1 cellular context compared by ENCODE assay signal in genomic region chr17:41548844-41549595, GRCh38.
TF ChIP-seq lines count a peak whose summit lies in the region.

No MANE protein-coding gene starts in this region.

TF ChIP-seq in GM12878, 131 proteins besides CTCF, POLR2A, EP300 and RAD21:
- TF ChIP-seq SMARCA5 (IDR thresholded peaks at IDR 0.05) (peak; percentile 94), EGR1 (IDR thresholded peaks at IDR 0.05; ENCODE audit: borderline replicate concordance in 1 of 2, low read depth in 2 of 2, low read length in 2 of 2) (no peak), ZNF274 (IDR thresholded peaks at IDR 0.05; ENCODE audit: insufficient read depth, insufficient read length) (no peak), CBX3 (IDR thresholded peaks at IDR 0.05; ENCODE audit: borderline replicate concordance, low read depth) (no peak), BHLHE40 (IDR thresholded peaks at IDR 0.05; ENCODE audit: borderline replicate concordance in 1 of 2, low read depth in 2 of 2, low read length in 1 of 2) (peak in 1 of 2 experiments; percentile 4; a peak in 1 of 4 replicates), CREB1 (IDR thresholded peaks at IDR 0.05; ENCODE audit: low read depth) (0 out of 2 replicates have a peak, but pooled peaks have one; percentile 55), RFX5 (IDR thresholded peaks at IDR 0.05; ENCODE audit: low read depth, low read length) (no peak), SIN3A (IDR thresholded peaks at IDR 0.05; ENCODE audit: low read depth, low read length) (no peak), RUNX3 (IDR thresholded peaks at IDR 0.05; ENCODE audit: low read length) (peak; percentile 83), ZNF622 (IDR thresholded peaks at IDR 0.05) (no peak), LARP7 (IDR thresholded peaks at IDR 0.05) (0 out of 2 replicates have a peak, but pooled peaks have one; percentile 35), GATAD2B (conservative IDR thresholded peaks at IDR 0.05; ENCODE audit: low read depth) (no peak; the same call in 1 of the 2 replicates), CREM (IDR thresholded peaks at IDR 0.05; ENCODE audit: low read depth) (peak; percentile 49), ASH2L (IDR thresholded peaks at IDR 0.05; ENCODE audit: borderline replicate concordance, low read depth) (no peak), YY1 (IDR thresholded peaks at IDR 0.05; ENCODE audit: low read depth, low read length) (peak; percentile 25; the same call in 1 of the 2 replicates), NR2F1 (conservative IDR thresholded peaks at IDR 0.05) (peak; percentile 50), HCFC1 (IDR thresholded peaks at IDR 0.05; ENCODE audit: low read length) (no peak), SMC3 (IDR thresholded peaks at IDR 0.05; ENCODE audit: borderline replicate concordance, low read length) (peak; percentile 74), STAT1 (conservative IDR thresholded peaks at IDR 0.05) (no peak)
- TF ChIP-seq, protein P1, sequence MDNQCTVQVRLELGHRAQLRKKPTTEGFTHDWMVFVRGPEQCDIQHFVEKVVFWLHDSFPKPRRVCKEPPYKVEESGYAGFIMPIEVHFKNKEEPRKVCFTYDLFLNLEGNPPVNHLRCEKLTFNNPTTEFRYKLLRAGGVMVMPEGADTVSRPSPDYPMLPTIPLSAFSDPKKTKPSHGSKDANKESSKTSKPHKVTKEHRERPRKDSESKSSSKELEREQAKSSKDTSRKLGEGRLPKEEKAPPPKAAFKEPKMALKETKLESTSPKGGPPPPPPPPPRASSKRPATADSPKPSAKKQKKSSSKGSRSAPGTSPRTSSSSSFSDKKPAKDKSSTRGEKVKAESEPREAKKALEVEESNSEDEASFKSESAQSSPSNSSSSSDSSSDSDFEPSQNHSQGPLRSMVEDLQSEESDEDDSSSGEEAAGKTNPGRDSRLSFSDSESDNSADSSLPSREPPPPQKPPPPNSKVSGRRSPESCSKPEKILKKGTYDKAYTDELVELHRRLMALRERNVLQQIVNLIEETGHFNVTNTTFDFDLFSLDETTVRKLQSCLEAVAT (IDR thresholded peaks at IDR 0.05), result 0 out of 2 replicates have a peak, but pooled peaks have one; percentile 34
- TF ChIP-seq, protein P2, sequence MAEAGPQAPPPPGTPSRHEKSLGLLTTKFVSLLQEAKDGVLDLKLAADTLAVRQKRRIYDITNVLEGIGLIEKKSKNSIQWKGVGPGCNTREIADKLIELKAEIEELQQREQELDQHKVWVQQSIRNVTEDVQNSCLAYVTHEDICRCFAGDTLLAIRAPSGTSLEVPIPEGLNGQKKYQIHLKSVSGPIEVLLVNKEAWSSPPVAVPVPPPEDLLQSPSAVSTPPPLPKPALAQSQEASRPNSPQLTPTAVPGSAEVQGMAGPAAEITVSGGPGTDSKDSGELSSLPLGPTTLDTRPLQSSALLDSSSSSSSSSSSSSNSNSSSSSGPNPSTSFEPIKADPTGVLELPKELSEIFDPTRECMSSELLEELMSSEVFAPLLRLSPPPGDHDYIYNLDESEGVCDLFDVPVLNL (IDR thresholded peaks at IDR 0.05; ENCODE audit: low read depth, low read length), result no peak
